In the genomic region with DNA sequence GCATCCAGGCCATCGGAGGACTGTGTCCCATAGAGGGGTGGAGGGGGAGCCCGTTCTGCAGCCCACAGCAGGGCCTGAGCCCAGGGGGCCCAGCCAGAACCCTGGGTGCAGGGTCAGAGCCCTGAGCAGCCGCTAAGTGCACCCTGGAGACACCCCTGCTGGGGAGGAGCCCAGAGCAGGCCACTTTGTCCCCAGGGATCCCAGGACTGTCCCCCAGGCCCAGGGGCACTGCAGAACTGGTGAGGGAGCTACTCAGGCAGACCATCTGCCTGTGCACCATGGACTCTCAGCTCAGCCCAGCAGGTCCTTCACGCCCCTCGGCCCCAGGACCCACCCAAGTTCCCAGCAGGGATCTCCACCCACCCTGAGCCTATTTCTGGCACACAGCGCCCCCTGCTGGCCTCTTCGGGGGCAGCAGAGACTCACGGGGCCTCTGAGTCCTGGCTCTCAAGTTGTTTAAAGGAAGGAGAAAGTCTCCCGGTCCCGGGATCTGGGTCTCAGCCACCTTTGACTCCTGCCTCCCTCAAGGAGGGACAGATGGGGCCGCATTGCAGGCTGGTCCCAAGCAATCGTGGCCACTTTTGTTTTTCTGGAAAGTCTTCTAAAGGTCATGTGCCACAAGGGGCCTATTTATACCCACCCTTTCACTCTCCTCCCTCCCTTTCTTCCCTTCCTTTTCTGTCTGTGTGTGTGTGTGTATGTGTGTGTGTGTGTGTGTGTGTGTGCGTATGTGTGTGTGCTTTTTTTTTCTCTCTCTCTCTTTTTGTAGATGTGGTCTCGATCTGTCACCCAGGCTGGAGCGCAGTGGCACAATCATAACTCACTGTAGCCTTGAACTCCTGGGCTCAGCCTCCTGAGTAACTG, we compare ENCODE assay signal across 8 cellular contexts.
DNase-seq lines count a peak whose midpoint lies in the region; ATAC-seq, FAIRE-seq and TF ChIP-seq lines count a peak whose summit lies in the region.

No MANE protein-coding gene starts in this region.

- peak; percentile 75 to 77 for ATAC-seq in naive thymus-derived CD8-positive, alpha-beta T cell
- ATAC-seq in stimulated activated naive CD8-positive, alpha-beta T cell treated with anti-CD3 and anti-CD28 coated beads, Interleukin-15, Interleukin-2, amounts not matched to agents 100 U/mL and 50 U/mL, for 24 hours = peak; percentile 64
- ATAC-seq in GM18505 (IDR thresholded peaks at IDR 0.05; ENCODE audit: unreplicated experiment) = no peak

- H3K4me1 Mint-ChIP-seq in naive thymus-derived CD8-positive, alpha-beta T cell = peaks cover 0 to 7% (median 3%) of the 10 kb centered on the region in 4 donors

- peak; percentile 86 to 94 for TF ChIP-seq CTCF in endothelial cell of umbilical vein (IDR thresholded peaks at IDR 0.05; ENCODE audit: extremely low read depth in 1 of 2, insufficient read depth in 1 of 2, low read depth in 1 of 2, low read length in 2 of 2)

- peaks cover 0 to 11% (median 4%) of the 10 kb centered on the region in 5 donors for H3K27me3 Mint-ChIP-seq in naive thymus-derived CD8-positive, alpha-beta T cell

- DNase-seq in NCI-H510A treated with DMSO at 0.1 percent for 48 hours (lab: John Stamatoyannopoulos, UW) = peak; percentile 1
- no peak for DNase-seq in NCI-H510A (lab: John Stamatoyannopoulos, UW)
- DNase-seq in NCI-H2171 (lab: John Stamatoyannopoulos, UW) = peak; percentile 3
- peak; percentile 28 to 64 (median 54) for DNase-seq in activated CD8-positive, alpha-beta memory T cell treated with anti-CD3 and anti-CD28 coated beads for 48 hours (ENCODE audit: low read depth in 2 of 3, low spot score in 2 of 3)
- peak; percentile 46 for DNase-seq in endothelial cell of umbilical vein (ENCODE audit: low read depth, low spot score)
- peak; percentile 19 to 75 (median 52) for DNase-seq in naive thymus-derived CD8-positive, alpha-beta T cell
- peak; percentile 71 for DNase-seq in stimulated activated naive CD8-positive, alpha-beta T cell treated with anti-CD3 and anti-CD28 coated beads, Interleukin-15, Interleukin-2, amounts not matched to agents 100 U/mL and 50 U/mL, for 24 hours

- no peaks in the 10 kb centered on the region for H3K4me1 ChIP-seq in endothelial cell of umbilical vein (ENCODE audit: control insufficient read depth, extremely low read depth, insufficient read depth, low read length)

- intact Hi-C loops in endothelial cell of umbilical vein (cut with micrococcal nuclease) = loop anchor here (1.0 kb wide), 1 partner anchor 175 kb away; no protein-coding TSS in a partner anchor

- H3K4me3 Mint-ChIP-seq in naive thymus-derived CD8-positive, alpha-beta T cell = no peak overlapping the region

- H3K36me3 Mint-ChIP-seq in naive thymus-derived CD8-positive, alpha-beta T cell = no peaks in the 10 kb centered on the region

- no peaks in the 10 kb centered on the region for H3K36me3 ChIP-seq in endothelial cell of umbilical vein (ENCODE audit: control insufficient read depth in 2 of 2, extremely low read depth in 1 of 2, insufficient read depth in 2 of 2, low read length in 2 of 2)

- H3K9me1 ChIP-seq in endothelial cell of umbilical vein (replicated peaks; ENCODE audit: control insufficient read depth, extremely low read depth, insufficient read depth, low read length) = no peaks in the 10 kb centered on the region

- H3K4me3 ChIP-seq in endothelial cell of umbilical vein (replicated peaks in 1 of 3; ENCODE audit: insufficient read depth in 1 of 3, low read depth in 1 of 3, low read length in 3 of 3) = no peak overlapping the region

- no peaks in the 10 kb centered on the region for H4K20me1 ChIP-seq in endothelial cell of umbilical vein (replicated peaks; ENCODE audit: control insufficient read depth, extremely low read depth, insufficient read depth, low read length)

- H3K9me3 ChIP-seq in endothelial cell of umbilical vein (replicated peaks; ENCODE audit: control insufficient read depth, insufficient read depth, low read length) = no peaks in the 10 kb centered on the region

- TF ChIP-seq POLR2A in endothelial cell of umbilical vein (IDR thresholded peaks at IDR 0.05; ENCODE audit: low read depth, low read length) (no peak), GM18505 (IDR thresholded peaks at IDR 0.05; ENCODE audit: borderline replicate concordance, extremely low read depth, insufficient read depth, insufficient read length) (no peak)

- H3K9me3 Mint-ChIP-seq in naive thymus-derived CD8-positive, alpha-beta T cell = no peaks in the 10 kb centered on the region

- H3K4me2 ChIP-seq in endothelial cell of umbilical vein (ENCODE audit: insufficient read depth, low read length) = no peak overlapping the region

- FAIRE-seq in endothelial cell of umbilical vein (lab: Jason Lieb, UNC) = peak; percentile 73

- H3K27me3 ChIP-seq in endothelial cell of umbilical vein (ENCODE audit: control insufficient read depth in 2 of 2, insufficient read depth in 2 of 2, low read length in 2 of 2) = no peaks in the 10 kb centered on the region

- no peak overlapping the region for H3K9ac ChIP-seq in endothelial cell of umbilical vein (replicated peaks; ENCODE audit: extremely low read depth, insufficient read depth, low read length)

- H3K27ac Mint-ChIP-seq in naive thymus-derived CD8-positive, alpha-beta T cell = peak overlapping the region in 2 of 10 donors; percentile 47 to 76

- no peaks in the 10 kb centered on the region for H3K79me2 ChIP-seq in endothelial cell of umbilical vein (ENCODE audit: control insufficient read depth, insufficient read depth, low read length)

- no peak overlapping the region for H2AFZ ChIP-seq in endothelial cell of umbilical vein (ENCODE audit: low read depth, low read length)

- dilution Hi-C loops in endothelial cell of umbilical vein (cut with MboI; ENCODE audit: extremely low pct_ligation_motif_present, low sequenced_read_pairs) = no loop called here

- no peak overlapping the region for H3K27ac ChIP-seq in endothelial cell of umbilical vein (ENCODE audit: insufficient read depth, low read depth, low read length)

- POLR2A ChIA-PET in endothelial cell of umbilical vein (lab: Charles Lee) = no interaction called here
- POLR2A ChIA-PET in naive thymus-derived CD8-positive, alpha-beta T cell (lab: Charles Lee) = no interaction called here

- CTCF ChIA-PET in endothelial cell of umbilical vein (lab: Charles Lee) = interaction anchor here (0.6 to 1.0 kb wide), 3 partner anchors 10 to 217 kb away, joined by 3 to 4 read pairs (median 3); a partner anchor contains a TSS

- no TSS peak for BruUV-seq in endothelial cell of umbilical vein (replicated peaks; lab: Mats Ljungman, UMichigan)

TF ChIP-seq in endothelial cell of umbilical vein, 7 proteins besides CTCF, POLR2A, EP300 and RAD21:
- no peak for TF ChIP-seq JUN (IDR thresholded peaks at IDR 0.05; ENCODE audit: borderline replicate concordance, insufficient read depth, insufficient read length, low read depth)
- no peak for TF ChIP-seq EZH2 (IDR thresholded peaks at IDR 0.05; ENCODE audit: borderline replicate concordance, low read depth, low read length, severe bottlenecking)
- no peak for TF ChIP-seq MYC (IDR thresholded peaks at IDR 0.05; ENCODE audit: low read depth, low read length)
- TF ChIP-seq GATA2 (IDR thresholded peaks at IDR 0.05; ENCODE audit: insufficient read depth, insufficient read length, low read depth, low read length) = no peak
- no peak for TF ChIP-seq POLR2AphosphoS5 (IDR thresholded peaks at IDR 0.05; ENCODE audit: insufficient read depth, low read depth, low read length)
- TF ChIP-seq FOS (IDR thresholded peaks at IDR 0.05; ENCODE audit: borderline replicate concordance, insufficient read depth, low read length) = no peak
- TF ChIP-seq, protein P1, sequence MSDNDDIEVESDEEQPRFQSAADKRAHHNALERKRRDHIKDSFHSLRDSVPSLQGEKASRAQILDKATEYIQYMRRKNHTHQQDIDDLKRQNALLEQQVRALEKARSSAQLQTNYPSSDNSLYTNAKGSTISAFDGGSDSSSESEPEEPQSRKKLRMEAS (IDR thresholded peaks at IDR 0.05; ENCODE audit: insufficient read depth, insufficient read length) = no peak
TF ChIP-seq in endothelial cell of umbilical vein: peak in this region for 0.
